22 cellular contexts compared by ENCODE assay signal in the genomic region with DNA sequence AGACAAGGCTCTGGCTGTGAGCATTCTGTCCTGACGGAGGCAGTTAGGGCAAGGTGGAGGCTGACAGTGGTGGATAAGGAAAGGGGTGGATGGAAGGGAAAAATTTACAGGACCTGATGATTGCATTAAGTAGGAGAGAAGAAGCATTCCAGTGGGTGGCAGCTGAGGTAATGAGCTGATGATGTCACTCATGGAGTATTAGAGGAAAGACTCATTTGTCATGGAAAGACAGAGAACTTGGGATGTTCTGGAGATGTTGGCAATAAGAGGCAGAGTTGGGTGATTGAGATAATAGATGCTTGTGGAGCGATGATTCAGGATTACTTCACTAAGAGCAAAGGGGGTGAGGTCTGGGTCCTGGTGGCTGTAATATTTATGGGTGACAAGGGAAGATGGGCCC.
DNase-seq lines count a peak whose midpoint lies in the region; ATAC-seq, FAIRE-seq and TF ChIP-seq lines count a peak whose summit lies in the region.
"Had no signal": no experiment of that assay in that cellular context is flagged by ENCODE, and none has a peak within 500 bp of the region (broad histone marks: within the 10 kb centered on the region; RNA-seq: fewer than 3 reads in every experiment).

No MANE protein-coding gene starts in this region.

- H3K4me1 Mint-ChIP-seq in HFFc6 (ENCODE audit: low read depth) (peaks cover 32% of the 10 kb centered on the region), osteocyte (ENCODE audit: unreplicated experiment) (no peaks in the 10 kb centered on the region)
- no peaks in the 10 kb centered on the region for H3K4me1 Mint-ChIP-seq in CD8-positive, alpha-beta T cell (ENCODE audit: low read depth)
- H3K4me1 Mint-ChIP-seq: GM23338, IgD-negative memory B cell had no signal

- no peaks in the 10 kb centered on the region for H3K9me1 ChIP-seq in K562 (ENCODE audit: control insufficient read depth, insufficient read depth, low read length)

- no peak for ATAC-seq in K562
- ATAC-seq in CD8-positive, alpha-beta T cell, result no peak
- ATAC-seq: A549, GM23338 had no signal

- no TSS peak for BruUV-seq in K562 (replicated peaks; lab: Mats Ljungman, UMichigan)

- TF ChIP-seq POLR2A in K562 (conservative IDR thresholded peaks at IDR 0.05), result no peak

- CTCF ChIA-PET in K562 (lab: Yijun Ruan, JAX; ENCODE audit: low intra/inter-chr PET ratio), result no interaction called here
- CTCF ChIA-PET in CD8-positive, alpha-beta T cell (lab: Charles Lee), result interaction anchor here (1.0 kb wide), 1 partner anchor 13 kb away, joined by 3 read pairs; no protein-coding TSS in a partner anchor

- H3K4me2 ChIP-seq in K562 (ENCODE audit: insufficient read depth, low read length), result no peak overlapping the region
- H3K4me2 ChIP-seq: A549, GM23338 had no signal

- H2AFZ ChIP-seq in K562 (ENCODE audit: low read depth, low read length), result no peak overlapping the region
- H2AFZ ChIP-seq: GM23338 had no signal

- no peaks in the 10 kb centered on the region for H3K9me3 ChIP-seq in K562 (replicated peaks; ENCODE audit: control insufficient read depth, insufficient read depth, low read depth, low read length)
- H3K9me3 ChIP-seq in CD8-positive, alpha-beta T cell (ENCODE audit: low read length), result no peaks in the 10 kb centered on the region
- H3K9me3 ChIP-seq: A549 had no signal

- TF ChIP-seq CTCF in HFFc6 (IDR thresholded peaks at IDR 0.05) (no peak), K562 (IDR thresholded peaks at IDR 0.05 in 2 of 3, conservative IDR thresholded peaks at IDR 0.05 in 1 of 3; ENCODE audit: insufficient read depth in 2 of 3, low read depth in 1 of 3, low read length in 3 of 3) (no peak), osteocyte (IDR thresholded peaks at IDR 0.05) (no peak)
- TF ChIP-seq CTCF in CD8-positive, alpha-beta T cell (IDR thresholded peaks at IDR 0.05), result no peak

- H3K4me3 Mint-ChIP-seq in HFFc6 (no peak overlapping the region), osteocyte (ENCODE audit: unreplicated experiment) (no peak overlapping the region)
- no peak overlapping the region for H3K4me3 Mint-ChIP-seq in CD8-positive, alpha-beta T cell
- H3K4me3 Mint-ChIP-seq: CD4-positive, alpha-beta T cell; GM23338; IgD-negative memory B cell had no signal

- H4K20me1 ChIP-seq in K562 (replicated peaks; ENCODE audit: control insufficient read depth, insufficient read depth, low read length), result no peaks in the 10 kb centered on the region

- no peaks in the 10 kb centered on the region; a peak in 2 of 5 replicates for H3K4me1 ChIP-seq in K562 (replicated peaks in 1 of 2; ENCODE audit: control insufficient read depth in 2 of 2, insufficient read depth in 2 of 2, low read length in 2 of 2)
- no peaks in the 10 kb centered on the region for H3K4me1 ChIP-seq in CD8-positive, alpha-beta T cell (ENCODE audit: insufficient read depth, low read length)
- H3K4me1 ChIP-seq: A549 had no signal

- no peak for TF ChIP-seq RAD21 in K562 (CRISPR knock-in tag; conservative IDR thresholded peaks at IDR 0.05 in 1 of 2, IDR thresholded peaks at IDR 0.05 in 1 of 2)

- POLR2A ChIA-PET in K562 (lab: Yijun Ruan, JAX), result interaction anchor here (0.8 to 1.3 kb wide), 2 partner anchors 8 to 14 kb away, joined by 3 to 5 read pairs; no protein-coding TSS in a partner anchor
- POLR2A ChIA-PET in CD8-positive, alpha-beta T cell (lab: Charles Lee), result no interaction called here

- H3K36me3 ChIP-seq in K562 (ENCODE audit: control insufficient read depth, insufficient read depth, low read length), result no peaks in the 10 kb centered on the region
- no peaks in the 10 kb centered on the region for H3K36me3 ChIP-seq in CD8-positive, alpha-beta T cell (ENCODE audit: insufficient read depth, low read length)

- TF ChIP-seq EP300 in K562 (IDR thresholded peaks at IDR 0.05; ENCODE audit: low read length), result no peak

- in situ Hi-C loops in K562 (cut with MboI), result no loop called here

- intact Hi-C loops in K562 (cut with micrococcal nuclease), result no loop called here
- intact Hi-C loops in CD8-positive, alpha-beta T cell (cut with DNase I, micrococcal nuclease), result no loop called here

- H3K27ac Mint-ChIP-seq in HFFc6 (no peak overlapping the region; the same call in 1 of the 2 replicates), osteocyte (ENCODE audit: unreplicated experiment) (no peak overlapping the region)
- no peak overlapping the region for H3K27ac Mint-ChIP-seq in CD8-positive, alpha-beta T cell
- H3K27ac Mint-ChIP-seq: CD4-positive, alpha-beta T cell; GM23338; IgD-negative memory B cell had no signal

- H3K36me3 Mint-ChIP-seq in HFFc6 (ENCODE audit: low read depth) (peaks cover 6% of the 10 kb centered on the region), osteocyte (ENCODE audit: unreplicated experiment) (no peaks in the 10 kb centered on the region)
- no peaks in the 10 kb centered on the region for H3K36me3 Mint-ChIP-seq in CD8-positive, alpha-beta T cell

- H3K9me3 Mint-ChIP-seq in HFFc6, result peaks cover 6% of the 10 kb centered on the region
- H3K9me3 Mint-ChIP-seq in osteocyte (ENCODE audit: unreplicated experiment), result no peaks in the 10 kb centered on the region
- no peaks in the 10 kb centered on the region for H3K9me3 Mint-ChIP-seq in CD8-positive, alpha-beta T cell
- H3K9me3 Mint-ChIP-seq: CD4-positive, alpha-beta T cell; GM23338 had no signal

- H3K79me2 ChIP-seq in K562 (ENCODE audit: control insufficient read depth, insufficient read depth, low read length), result no peaks in the 10 kb centered on the region

- H3K27me3 ChIP-seq in K562 (ENCODE audit: control insufficient read depth in 2 of 2, insufficient read depth in 2 of 2, low read length in 2 of 2), result peaks cover 3 to 29% of the 10 kb centered on the region in 2 experiments; a peak in 3 of 5 replicates
- H3K27me3 ChIP-seq in CD8-positive, alpha-beta T cell (ENCODE audit: insufficient read depth, low read length), result no peaks in the 10 kb centered on the region

- DNase-seq in EL, result peak; percentile 46
- peak; percentile 32 for DNase-seq in HFFc6
- no peak for DNase-seq in K562 (ENCODE audit: extremely low read depth in 1 of 4, low spot score in 3 of 4)
- peak; percentile 19 for DNase-seq in osteocyte (ENCODE audit: extremely low spot score, unreplicated experiment)
- DNase-seq in CD8-positive, alpha-beta T cell, result no peak
- DNase-seq in NCI-H2107 (lab: John Stamatoyannopoulos, UW), result no peak
- DNase-seq in NCI-H2029 treated with DMSO at 0.1 percent for 48 hours (lab: John Stamatoyannopoulos, UW), result no peak
- DNase-seq in NCI-H1930 (lab: John Stamatoyannopoulos, UW), result no peak
- DNase-seq: AML-193; CD4-positive, alpha-beta T cell; DMS153; DMS79; HCEC 1CT; KG1 had no signal

- H3K9ac ChIP-seq in K562 (ENCODE audit: insufficient read depth in 1 of 2, low read depth in 2 of 2, low read length in 2 of 2), result no peak overlapping the region

- H3K27ac ChIP-seq in K562 (ENCODE audit: extremely low read depth, low read depth, low read length), result no peak overlapping the region
- H3K27ac ChIP-seq in CD8-positive, alpha-beta T cell (ENCODE audit: low read depth, low read length), result no peak overlapping the region
- H3K27ac ChIP-seq: A549, C4-2B had no signal

- whole genome bisulfite sequencing in K562 (ENCODE audit: insufficient coverage, low coverage, missing lambda C conversion rate), result 7% methylated on average over 2 of the region's 2 CpGs

- no peak overlapping the region for H3K4me3 ChIP-seq in K562
- no peak overlapping the region for H3K4me3 ChIP-seq in CD8-positive, alpha-beta T cell (ENCODE audit: low read depth, low read length)
- H3K4me3 ChIP-seq: A549, GM23338 had no signal

- FAIRE-seq in K562 (lab: Jason Lieb, UNC), result no peak
- FAIRE-seq: A549, GM12892, GM18507, H54, HTR-8/SVneo had no signal

- H3K27me3 Mint-ChIP-seq in HFFc6 (ENCODE audit: insufficient read depth) (peaks cover 3% of the 10 kb centered on the region; the same call in 1 of the 2 replicates), osteocyte (ENCODE audit: unreplicated experiment) (no peaks in the 10 kb centered on the region)
- H3K27me3 Mint-ChIP-seq in CD8-positive, alpha-beta T cell (ENCODE audit: low read depth), result peaks cover 21% of the 10 kb centered on the region

TF ChIP-seq in K562, 482 proteins besides CTCF, POLR2A, EP300 and RAD21:
- TF ChIP-seq TAF15 (IDR thresholded peaks at IDR 0.05; ENCODE audit: low read depth, low read length) (no peak), VEZF1 (CRISPR knock-in tag; IDR thresholded peaks at IDR 0.05) (no peak), MYBL2 (IDR thresholded peaks at IDR 0.05; ENCODE audit: low read depth) (no peak), MYBL2 (CRISPR knock-in tag; IDR thresholded peaks at IDR 0.05; ENCODE audit: borderline replicate concordance) (no peak)
- TF ChIP-seq, protein P1, sequence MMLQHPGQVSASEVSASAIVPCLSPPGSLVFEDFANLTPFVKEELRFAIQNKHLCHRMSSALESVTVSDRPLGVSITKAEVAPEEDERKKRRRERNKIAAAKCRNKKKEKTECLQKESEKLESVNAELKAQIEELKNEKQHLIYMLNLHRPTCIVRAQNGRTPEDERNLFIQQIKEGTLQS (IDR thresholded peaks at IDR 0.05), result peak; percentile 19; the same call in 1 of the 2 replicates
- TF ChIP-seq, protein P1 (CRISPR knock-in tag; conservative IDR thresholded peaks at IDR 0.05), result no peak

Comparison
In these comparisons a context has a peak if more than half of its experiments do, and no peak if none do; other contexts are left out.
1. DNase-seq: peak in EL (single experiment), HFFc6 (single experiment) and osteocyte (single experiment); none in K562 (0 of 4), CD8-positive, alpha-beta T cell (0 of 7), NCI-H2107 (single experiment), NCI-H2029 treated with DMSO at 0.1 percent for 48 hours (single experiment) and NCI-H1930 (0 of 2).